In genomic region chr6:25375125-25375524, GRCh38 we compare ENCODE assay signal across 25 cellular contexts.
DNase-seq lines count a peak whose midpoint lies in the region; ATAC-seq, FAIRE-seq and TF ChIP-seq lines count a peak whose summit lies in the region.
"Had no signal": no experiment of that assay in that cellular context is flagged by ENCODE, and none has a peak within 500 bp of the region (broad histone marks: within the 10 kb centered on the region; RNA-seq: fewer than 3 reads in every experiment).

No MANE protein-coding gene starts in this region.

- H3K9me3 Mint-ChIP-seq in WTC11 (peaks cover 18% of the 10 kb centered on the region), mesothelial cell of epicardium (peaks cover 37% of the 10 kb centered on the region)

- H3K4me1 ChIP-seq in MM.1S (ENCODE audit: low read length), result peaks cover 53% of the 10 kb centered on the region
- H3K4me1 ChIP-seq: BLaER1 treated with 17β-estradiol and CSF1 and Interleukin-3, amounts not matched to agents 10 nM and 100 nM; Caco-2 had no signal

- H4K20me1 ChIP-seq in MM.1S (ENCODE audit: insufficient read depth, low read length), result no peaks in the 10 kb centered on the region
- H4K20me1 ChIP-seq: BLaER1 treated with 17β-estradiol and CSF1 and Interleukin-3, amounts not matched to agents 10 nM and 100 nM had no signal

- H3K36me3 Mint-ChIP-seq in WTC11 (peaks cover 4% of the 10 kb centered on the region; the same call in 1 of the 2 replicates), mesothelial cell of epicardium (peaks cover 8% of the 10 kb centered on the region)

- H3K9me3 ChIP-seq in MM.1S (replicated peaks; ENCODE audit: insufficient read depth, low read length), result no peaks in the 10 kb centered on the region
- H3K9me3 ChIP-seq: A549 had no signal

- peak overlapping the region; percentile 97; the same call in 1 of the 2 replicates for H3K27ac ChIP-seq in MM.1S (ENCODE audit: low read length)
- H3K27ac ChIP-seq: 22Rv1; A549; BLaER1 treated with 17β-estradiol and CSF1 and Interleukin-3, amounts not matched to agents 10 nM and 100 nM; C4-2B had no signal

- H3K4me3 Mint-ChIP-seq in WTC11, result no peak overlapping the region
- H3K4me3 Mint-ChIP-seq in mesothelial cell of epicardium, result no peak overlapping the region
- H3K4me3 Mint-ChIP-seq: B cell; CD4-positive, alpha-beta T cell; CD8-positive, alpha-beta T cell had no signal

- POLR2A ChIA-PET in WTC11 (lab: Charles Lee), result no interaction called here

- no peak for ATAC-seq in WTC11
- ATAC-seq: A549; CD8-positive, alpha-beta T cell; GM12878 had no signal

- no peak for TF ChIP-seq CTCF in MM.1S (IDR thresholded peaks at IDR 0.05; ENCODE audit: low read length)
- no peak for TF ChIP-seq CTCF in WTC11 (IDR thresholded peaks at IDR 0.05)
- TF ChIP-seq CTCF in mesothelial cell of epicardium (IDR thresholded peaks at IDR 0.05; ENCODE audit: unreplicated experiment), result no peak
- TF ChIP-seq CTCF in lower leg skin (IDR thresholded peaks at IDR 0.05), result no peak

- no peaks in the 10 kb centered on the region for H3K27me3 ChIP-seq in MM.1S (replicated peaks; ENCODE audit: insufficient read depth, low read length)
- H3K27me3 ChIP-seq: BLaER1 treated with 17β-estradiol and CSF1 and Interleukin-3, amounts not matched to agents 10 nM and 100 nM had no signal

- peaks cover 98% of the 10 kb centered on the region for H3K79me2 ChIP-seq in MM.1S (ENCODE audit: low read length)

- CTCF ChIA-PET in WTC11 (lab: Charles Lee), result no interaction called here

- no peaks in the 10 kb centered on the region for H3K9me2 ChIP-seq in MM.1S (replicated peaks; ENCODE audit: insufficient read depth, low read length)

- H3K4me2 ChIP-seq in MM.1S (ENCODE audit: low read depth, low read length), result peak overlapping the region; percentile 86; the same call in 1 of the 2 replicates
- H3K4me2 ChIP-seq: A549; BLaER1 treated with 17β-estradiol and CSF1 and Interleukin-3, amounts not matched to agents 10 nM and 100 nM had no signal

- FAIRE-seq in GM18507 (lab: Jason Lieb, UNC), result peak; percentile 9
- FAIRE-seq: A549, GM12878 had no signal

- DNase-seq in NCI-H2171 treated with DMSO at 0.1 percent for 48 hours (lab: John Stamatoyannopoulos, UW), result peak; percentile 18
- DNase-seq in NCI-H2171 (lab: John Stamatoyannopoulos, UW), result no peak
- no peak for DNase-seq in GM18507 (ENCODE audit: extremely low spot score, insufficient read length, low read depth)
- DNase-seq in MM.1S, result no peak
- no peak for DNase-seq in WTC11 (ENCODE audit: low spot score)
- DNase-seq in mesothelial cell of epicardium (ENCODE audit: low spot score in 2 of 2, unreplicated experiment in 2 of 2), result no peak
- DNase-seq in NCI-H524 treated with DMSO at 0.1 percent for 48 hours (lab: John Stamatoyannopoulos, UW), result no peak
- DNase-seq in lower leg skin (ENCODE audit: low spot score in 2 of 2), result no peak
- DNase-seq: AML-193; Caco-2; CD4-positive, alpha-beta T cell; CD8-positive, alpha-beta T cell; DMS 273 treated with DMSO at 0.1 percent for 48 hours; DMS153; DMS53; DMS79; DND-41; EL; GDM1 had no signal

- 0 out of 2 replicates have a peak overlapping the region, but pooled peaks have one; percentile 1 for H3K4me3 ChIP-seq in MM.1S (ENCODE audit: low read length)
- no peak overlapping the region for H3K4me3 ChIP-seq in lower leg skin (ENCODE audit: low read depth, poor library complexity, severe bottlenecking)
- H3K4me3 ChIP-seq: A549; BLaER1 treated with 17β-estradiol and CSF1 and Interleukin-3, amounts not matched to agents 10 nM and 100 nM; GM12878 had no signal

- intact Hi-C loops in lower leg skin (cut with DNase I; ENCODE audit: low total_unique reads), result no loop called here

- H3K36me3 ChIP-seq in MM.1S (replicated peaks; ENCODE audit: insufficient read depth, low read length), result no peaks in the 10 kb centered on the region
- H3K36me3 ChIP-seq: BLaER1 treated with 17β-estradiol and CSF1 and Interleukin-3, amounts not matched to agents 10 nM and 100 nM had no signal

- peaks cover 43% of the 10 kb centered on the region for H3K4me1 Mint-ChIP-seq in WTC11
- H3K4me1 Mint-ChIP-seq in mesothelial cell of epicardium, result no peaks in the 10 kb centered on the region

- H3K27ac Mint-ChIP-seq in WTC11 (no peak overlapping the region), mesothelial cell of epicardium (no peak overlapping the region)
- H3K27ac Mint-ChIP-seq: B cell; CD4-positive, alpha-beta T cell; CD8-positive, alpha-beta T cell had no signal

- H3K9ac ChIP-seq in MM.1S (ENCODE audit: low read length), result no peak overlapping the region; the same call in 1 of the 2 replicates
- H3K9ac ChIP-seq: BLaER1 treated with 17β-estradiol and CSF1 and Interleukin-3, amounts not matched to agents 10 nM and 100 nM had no signal

- no peak overlapping the region for H2AFZ ChIP-seq in MM.1S (ENCODE audit: low read length)

- 95 to 100% methylated on average over 1 of the region's 1 CpG for WGBS in lower leg skin, 2 donors

- H3F3A ChIP-seq in MM.1S (ENCODE audit: insufficient read depth, low read length), result peaks cover 30% of the 10 kb centered on the region

- TF ChIP-seq POLR2A in lower leg skin (IDR thresholded peaks at IDR 0.05), result no peak

- H3K27me3 Mint-ChIP-seq in WTC11 (ENCODE audit: low read depth) (no peaks in the 10 kb centered on the region), mesothelial cell of epicardium (ENCODE audit: low read depth) (no peaks in the 10 kb centered on the region)
- H3K27me3 Mint-ChIP-seq: B cell; CD4-positive, alpha-beta T cell had no signal

TF ChIP-seq in WTC11, 78 proteins besides CTCF, POLR2A, EP300 and RAD21:
- no peak for TF ChIP-seq SMAD4 (CRISPR knock-in tag; IDR thresholded peaks at IDR 0.05)
- peak; percentile 83; the same call in 1 of the 2 replicates for TF ChIP-seq ZNF317 (CRISPR knock-in tag; IDR thresholded peaks at IDR 0.05; ENCODE audit: borderline replicate concordance, low read depth)
- TF ChIP-seq, protein P1, sequence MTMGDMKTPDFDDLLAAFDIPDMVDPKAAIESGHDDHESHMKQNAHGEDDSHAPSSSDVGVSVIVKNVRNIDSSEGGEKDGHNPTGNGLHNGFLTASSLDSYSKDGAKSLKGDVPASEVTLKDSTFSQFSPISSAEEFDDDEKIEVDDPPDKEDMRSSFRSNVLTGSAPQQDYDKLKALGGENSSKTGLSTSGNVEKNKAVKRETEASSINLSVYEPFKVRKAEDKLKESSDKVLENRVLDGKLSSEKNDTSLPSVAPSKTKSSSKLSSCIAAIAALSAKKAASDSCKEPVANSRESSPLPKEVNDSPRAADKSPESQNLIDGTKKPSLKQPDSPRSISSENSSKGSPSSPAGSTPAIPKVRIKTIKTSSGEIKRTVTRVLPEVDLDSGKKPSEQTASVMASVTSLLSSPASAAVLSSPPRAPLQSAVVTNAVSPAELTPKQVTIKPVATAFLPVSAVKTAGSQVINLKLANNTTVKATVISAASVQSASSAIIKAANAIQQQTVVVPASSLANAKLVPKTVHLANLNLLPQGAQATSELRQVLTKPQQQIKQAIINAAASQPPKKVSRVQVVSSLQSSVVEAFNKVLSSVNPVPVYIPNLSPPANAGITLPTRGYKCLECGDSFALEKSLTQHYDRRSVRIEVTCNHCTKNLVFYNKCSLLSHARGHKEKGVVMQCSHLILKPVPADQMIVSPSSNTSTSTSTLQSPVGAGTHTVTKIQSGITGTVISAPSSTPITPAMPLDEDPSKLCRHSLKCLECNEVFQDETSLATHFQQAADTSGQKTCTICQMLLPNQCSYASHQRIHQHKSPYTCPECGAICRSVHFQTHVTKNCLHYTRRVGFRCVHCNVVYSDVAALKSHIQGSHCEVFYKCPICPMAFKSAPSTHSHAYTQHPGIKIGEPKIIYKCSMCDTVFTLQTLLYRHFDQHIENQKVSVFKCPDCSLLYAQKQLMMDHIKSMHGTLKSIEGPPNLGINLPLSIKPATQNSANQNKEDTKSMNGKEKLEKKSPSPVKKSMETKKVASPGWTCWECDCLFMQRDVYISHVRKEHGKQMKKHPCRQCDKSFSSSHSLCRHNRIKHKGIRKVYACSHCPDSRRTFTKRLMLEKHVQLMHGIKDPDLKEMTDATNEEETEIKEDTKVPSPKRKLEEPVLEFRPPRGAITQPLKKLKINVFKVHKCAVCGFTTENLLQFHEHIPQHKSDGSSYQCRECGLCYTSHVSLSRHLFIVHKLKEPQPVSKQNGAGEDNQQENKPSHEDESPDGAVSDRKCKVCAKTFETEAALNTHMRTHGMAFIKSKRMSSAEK (CRISPR knock-in tag; IDR thresholded peaks at IDR 0.05; ENCODE audit: borderline replicate concordance), result no peak
- no peak for TF ChIP-seq NR3C1 (CRISPR knock-in tag; conservative IDR thresholded peaks at IDR 0.05; ENCODE audit: low read depth)
